ENCODE assay signal across 11 cellular contexts in genomic region chr10:13633689-13634088, GRCh38. TPM values are rescaled to one million over a fixed set of nuclear protein-coding genes. Genes with fewer than 3 reads are reported as not detected.
DNase-seq lines count a peak whose midpoint lies in the region; ATAC-seq and FAIRE-seq lines count a peak whose summit lies in the region.
"Had no signal": no experiment of that assay in that cellular context is flagged by ENCODE, and none has a peak within 500 bp of the region (broad histone marks: within the 10 kb centered on the region; RNA-seq: fewer than 3 reads in every experiment).

No MANE protein-coding gene starts in this region.

- no peak for ATAC-seq in HG03097 (IDR thresholded peaks at IDR 0.05; ENCODE audit: low FRiP score, unreplicated experiment)
- ATAC-seq: activated T-cell treated with anti-CD3 and anti-CD28 coated beads, Interleukin-2, amount 50 U/mL, for 72 hours had no signal

- peak; percentile 82 for FAIRE-seq in islet of Langerhans (lab: Jason Lieb, UNC)
- FAIRE-seq: endothelial cell of umbilical vein had no signal

- DNase-seq in M059J (ENCODE audit: low read depth) (peak; percentile 5), brain pericyte (ENCODE audit: low read depth, low spot score) (peak; percentile 96), smooth muscle cell of the brain vasculature (ENCODE audit: low read depth, low spot score) (peak; percentile 80), T-helper 9 cell (no peak), activated gamma-delta T cell (lab: John Stamatoyannopoulos, UW) (no peak), NCI-H2171 (lab: John Stamatoyannopoulos, UW) (no peak)
- DNase-seq: activated T-cell treated with anti-CD3 and anti-CD28 coated beads, Interleukin-2, amount 50 U/mL, for 72 hours; NCI-H226 had no signal

RNA-seq across cellular contexts. Expression of gene PRPF18, which starts 46.9 kb away (rescaled TPM):
- 15.3 and 16.7 TPM in 2 replicates for total RNA-seq in M059J (2014; rRNA removed; shearing (Covaris generic))

Comparison
In these comparisons a context has a peak if more than half of its experiments do, and no peak if none do; other contexts are left out.
1. DNase-seq: peak in M059J (single experiment), brain pericyte (single experiment) and smooth muscle cell of the brain vasculature (single experiment); none in T-helper 9 cell (single experiment), activated gamma-delta T cell (single experiment) and NCI-H2171 (single experiment).